In the genomic region with DNA sequence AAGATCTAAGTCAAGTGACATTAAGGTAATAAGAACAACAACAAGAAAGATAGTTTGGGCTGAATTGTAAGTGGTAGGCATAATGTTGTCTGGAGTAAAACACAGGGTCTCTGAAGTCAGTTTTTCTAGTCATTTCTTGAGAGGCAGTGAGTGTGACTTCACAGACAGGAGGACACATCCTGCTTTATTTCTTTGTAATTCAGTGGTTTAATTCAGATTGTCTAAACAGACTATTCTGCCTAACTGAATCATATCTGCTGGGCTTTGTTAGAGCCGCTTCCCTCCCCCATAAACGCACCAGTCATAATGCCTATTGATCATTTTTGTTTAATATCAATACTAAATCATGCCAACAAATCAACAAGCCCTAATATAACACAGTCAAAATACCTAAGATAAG, we compare ENCODE assay signal across 33 cellular contexts.
"Had no signal": no experiment of that assay in that cellular context is flagged by ENCODE, and none has a peak within 500 bp of the region (broad histone marks: within the 10 kb centered on the region; RNA-seq: fewer than 3 reads in every experiment).

No MANE protein-coding gene starts in this region.

- H3K4me3 Mint-ChIP-seq: activated B cell treated with CpG ODN at 0.5 μM for 24 hours; activated CD4-positive, alpha-beta memory T cell treated with anti-CD3 and anti-CD28 coated beads for 36 hours; activated CD4-positive, alpha-beta T cell treated with anti-CD3 and anti-CD28 coated beads, Interleukin-2, amount 10 ng/mL, durations not matched to agents 24 days and 14 days; activated CD8-positive, alpha-beta T cell treated with anti-CD3 and anti-CD28 coated beads for 36 hours; activated naive CD4-positive, alpha-beta T cell treated with anti-CD3 and anti-CD28 coated beads for 36 hours; activated naive CD8-positive, alpha-beta T cell treated with anti-CD3 and anti-CD28 coated beads, Interleukin-2, amount 10 ng/mL, durations not matched to agents 7 days and 5 days; activated T-cell treated with anti-CD3 and anti-CD28 coated beads, Interleukin-2, amount 50 U/mL, for 4 hours; activated T-helper 1 cell treated with anti-CD3 and anti-CD28 coated beads, Interleukin-12 subunit alpha, Interleukin-12 subunit beta, Interleukin-2, Interleukin-4 antibody, amounts not matched to agents 30 ng/mL and 10 ng/mL and 1 ng/mL, durations not matched to agents 14 hours and 24 hours and 36 hours; activated T-helper 17 cell treated with anti-CD3 and anti-CD28 coated beads, Interleukin-2, amount 50 U/mL, for 72 hours; T-helper 1 cell treated with Interleukin-12 subunit alpha and Interleukin-12 subunit beta and Interleukin-4 antibody, amounts not matched to agents 30 μg/mL and 1 μg/mL, for 36 hours; T-helper 2 cell treated with Interferon-gamma antibody and Interleukin-4, amounts not matched to agents 5 μg/mL and 100 μg/mL, for 36 hours had no signal

- DNase-seq: activated B cell treated with CpG ODN at 0.5 μM for 24 hours; activated CD4-positive, alpha-beta memory T cell treated with anti-CD3 and anti-CD28 coated beads for 36 hours; activated CD4-positive, alpha-beta T cell treated with anti-CD3 and anti-CD28 coated beads for 4 hours; activated CD4-positive, alpha-beta T cell treated with anti-CD3 and anti-CD28 coated beads, Interleukin-2, amount 10 ng/mL, durations not matched to agents 24 days and 14 days; activated CD4-positive, alpha-beta T cell treated with anti-CD3 and anti-CD28 coated beads, Interleukin-2, amount 50 U/mL, for 1 hour; activated CD4-positive, alpha-beta T cell treated with anti-CD3 and anti-CD28 coated beads, Interleukin-2, amount 50 U/mL, for 4 hours; activated CD4-positive, CD25-positive, alpha-beta regulatory T cell treated with anti-CD3 and anti-CD28 coated beads, Interleukin-2, amount 50 U/mL, for 72 hours; activated CD8-positive, alpha-beta memory T cell treated with anti-CD3 and anti-CD28 coated beads, Interleukin-2, amount 50 U/mL, for 4 hours; activated CD8-positive, alpha-beta T cell treated with anti-CD3 and anti-CD28 coated beads for 36 hours; activated effector memory CD4-positive, alpha-beta T cell treated with anti-CD3 and anti-CD28 coated beads, Interleukin-2, amount 50 U/mL, for 16 hours; activated gamma-delta T cell treated with Interleukin-2 at 50 U/mL for 16 hours; activated naive CD4-positive, alpha-beta T cell; activated naive CD4-positive, alpha-beta T cell treated with anti-CD3 and anti-CD28 coated beads for 36 hours; activated naive CD4-positive, alpha-beta T cell treated with anti-CD3 and anti-CD28 coated beads, Interleukin-2, amount 50 U/mL, for 16 hours; activated naive CD8-positive, alpha-beta T cell treated with anti-CD3 and anti-CD28 coated beads, Interleukin-2, amount 10 ng/mL, durations not matched to agents 7 days and 5 days; activated T-cell treated with anti-CD3 and anti-CD28 coated beads for 4 hours; activated T-cell treated with anti-CD3 and anti-CD28 coated beads, Interleukin-2, amount 50 U/mL, for 4 hours; adrenal gland; amniotic stem cell; aorta; body of pancreas; brain microvascular endothelial cell; central memory CD4-positive, alpha-beta T cell; SW 1271; T-helper 1 cell; T-helper 9 cell had no signal

- H3K27me3 Mint-ChIP-seq: activated B cell treated with CpG ODN at 0.5 μM for 24 hours; activated CD4-positive, alpha-beta memory T cell treated with anti-CD3 and anti-CD28 coated beads for 36 hours; activated CD4-positive, alpha-beta T cell treated with anti-CD3 and anti-CD28 coated beads, Interleukin-2, amount 10 ng/mL, durations not matched to agents 24 days and 14 days; activated CD8-positive, alpha-beta T cell treated with anti-CD3 and anti-CD28 coated beads for 36 hours; activated naive CD8-positive, alpha-beta T cell treated with anti-CD3 and anti-CD28 coated beads, Interleukin-2, amount 10 ng/mL, durations not matched to agents 7 days and 5 days; activated T-helper 17 cell treated with anti-CD3 and anti-CD28 coated beads, Interleukin-2, amount 50 U/mL, for 72 hours had no signal

- H3K27ac ChIP-seq: adrenal gland, body of pancreas, brain microvascular endothelial cell, breast epithelium, VCaP had no signal

- H3K9me3 ChIP-seq: adrenal gland, body of pancreas, breast epithelium had no signal

- H3K4me1 Mint-ChIP-seq: activated B cell treated with CpG ODN at 0.5 μM for 24 hours; activated T-helper 17 cell treated with anti-CD3 and anti-CD28 coated beads, Interleukin-2, amount 50 U/mL, for 72 hours had no signal

- H3K36me3 ChIP-seq: adrenal gland, brain microvascular endothelial cell, breast epithelium had no signal

- H3K4me1 ChIP-seq: adrenal gland, body of pancreas, breast epithelium had no signal

- H3K4me3 ChIP-seq: adrenal gland, body of pancreas, breast epithelium had no signal

- H3K27me3 ChIP-seq: adrenal gland, body of pancreas, brain microvascular endothelial cell, breast epithelium had no signal

- H3K27ac Mint-ChIP-seq: activated B cell treated with CpG ODN at 0.5 μM for 24 hours; activated CD4-positive, alpha-beta memory T cell treated with anti-CD3 and anti-CD28 coated beads for 36 hours; activated CD4-positive, alpha-beta T cell treated with anti-CD3 and anti-CD28 coated beads, Interleukin-2, amount 10 ng/mL, durations not matched to agents 24 days and 14 days; activated CD8-positive, alpha-beta T cell treated with anti-CD3 and anti-CD28 coated beads for 36 hours; activated naive CD4-positive, alpha-beta T cell treated with anti-CD3 and anti-CD28 coated beads for 36 hours; activated naive CD4-positive, alpha-beta T cell treated with anti-CD3 and anti-CD28 coated beads, Interleukin-2, amount 50 U/mL, for 72 hours; activated naive CD8-positive, alpha-beta T cell treated with anti-CD3 and anti-CD28 coated beads, Interleukin-2, amount 10 ng/mL, durations not matched to agents 7 days and 5 days; activated T-helper 1 cell treated with anti-CD3 and anti-CD28 coated beads, Interleukin-12 subunit alpha, Interleukin-12 subunit beta, Interleukin-2, Interleukin-4 antibody, amounts not matched to agents 30 ng/mL and 10 ng/mL and 1 ng/mL, durations not matched to agents 14 hours and 24 hours and 36 hours; activated T-helper 17 cell treated with anti-CD3 and anti-CD28 coated beads, Interleukin-2, amount 50 U/mL, for 72 hours; T-helper 1 cell treated with Interleukin-12 subunit alpha and Interleukin-12 subunit beta and Interleukin-4 antibody, amounts not matched to agents 30 μg/mL and 1 μg/mL, for 36 hours; T-helper 2 cell treated with Interferon-gamma antibody and Interleukin-4, amounts not matched to agents 5 μg/mL and 100 μg/mL, for 36 hours had no signal

- H3K9me3 Mint-ChIP-seq: activated B cell treated with CpG ODN at 0.5 μM for 24 hours; activated CD4-positive, alpha-beta memory T cell treated with anti-CD3 and anti-CD28 coated beads for 36 hours; activated CD4-positive, alpha-beta T cell treated with anti-CD3 and anti-CD28 coated beads, Interleukin-2, amount 10 ng/mL, durations not matched to agents 24 days and 14 days; activated CD8-positive, alpha-beta T cell treated with anti-CD3 and anti-CD28 coated beads for 36 hours; activated naive CD4-positive, alpha-beta T cell treated with anti-CD3 and anti-CD28 coated beads for 36 hours; activated naive CD4-positive, alpha-beta T cell treated with anti-CD3 and anti-CD28 coated beads, Interleukin-2, amount 50 U/mL, for 72 hours; activated naive CD8-positive, alpha-beta T cell treated with anti-CD3 and anti-CD28 coated beads, Interleukin-2, amount 10 ng/mL, durations not matched to agents 7 days and 5 days; activated T-cell treated with anti-CD3 and anti-CD28 coated beads, Interleukin-2, amount 50 U/mL, for 4 hours; activated T-helper 1 cell treated with anti-CD3 and anti-CD28 coated beads, Interleukin-12 subunit alpha, Interleukin-12 subunit beta, Interleukin-2, Interleukin-4 antibody, amounts not matched to agents 30 ng/mL and 10 ng/mL and 1 ng/mL, durations not matched to agents 14 hours and 24 hours and 36 hours; activated T-helper 17 cell treated with anti-CD3 and anti-CD28 coated beads, Interleukin-2, amount 50 U/mL, for 72 hours; T-helper 1 cell treated with Interleukin-12 subunit alpha and Interleukin-12 subunit beta and Interleukin-4 antibody, amounts not matched to agents 30 μg/mL and 1 μg/mL, for 36 hours; T-helper 2 cell treated with Interferon-gamma antibody and Interleukin-4, amounts not matched to agents 5 μg/mL and 100 μg/mL, for 36 hours had no signal

- ATAC-seq: activated CD8-positive, alpha-beta T cell treated with anti-CD3 and anti-CD28 coated beads for 36 hours; activated naive CD4-positive, alpha-beta T cell treated with anti-CD3 and anti-CD28 coated beads, Interleukin-2, amount 50 U/mL, for 72 hours; activated T-cell treated with anti-CD3 and anti-CD28 coated beads, Interleukin-2, amount 50 U/mL, for 4 hours; activated T-helper 17 cell treated with anti-CD3 and anti-CD28 coated beads, Interleukin-2, amount 50 U/mL, for 72 hours; body of pancreas had no signal
